In genomic region chr5:10588779-10589447, GRCh38 we compare ENCODE assay signal across 1 cellular context.
TF ChIP-seq lines count a peak whose summit lies in the region.

No MANE protein-coding gene starts in this region.

TF ChIP-seq in H1, 55 proteins besides CTCF, POLR2A, EP300 and RAD21:
- TF ChIP-seq SIRT6 (IDR thresholded peaks at IDR 0.05; ENCODE audit: low read length) = no peak
- no peak for TF ChIP-seq MAFK (IDR thresholded peaks at IDR 0.05; ENCODE audit: low read depth, low read length)
- no peak for TF ChIP-seq POLR2AphosphoS5 (IDR thresholded peaks at IDR 0.05; ENCODE audit: low read depth, low read length)
- TF ChIP-seq CBX8 (IDR thresholded peaks at IDR 0.05; ENCODE audit: borderline replicate concordance, low read depth, low read length) = no peak
- no peak for TF ChIP-seq ASH2L (IDR thresholded peaks at IDR 0.05; ENCODE audit: low read length)
- no peak for TF ChIP-seq YY1 (IDR thresholded peaks at IDR 0.05; ENCODE audit: low read depth, low read length)
- no peak for TF ChIP-seq FOSL1 (IDR thresholded peaks at IDR 0.05; ENCODE audit: insufficient read depth, low read depth, low read length)
- no peak for TF ChIP-seq NRF1 (IDR thresholded peaks at IDR 0.05; ENCODE audit: low read depth, low read length)
- no peak for TF ChIP-seq SP1 (IDR thresholded peaks at IDR 0.05; ENCODE audit: low read depth, low read length)
- TF ChIP-seq CREB1 (IDR thresholded peaks at IDR 0.05) = no peak
- TF ChIP-seq BCL11A (IDR thresholded peaks at IDR 0.05; ENCODE audit: low read depth in 2 of 2, low read length in 2 of 2) = no peak
- no peak for TF ChIP-seq RXRA (IDR thresholded peaks at IDR 0.05; ENCODE audit: insufficient read depth, low read depth, low read length)
